8 cellular contexts compared by ENCODE assay signal in the genomic region with DNA sequence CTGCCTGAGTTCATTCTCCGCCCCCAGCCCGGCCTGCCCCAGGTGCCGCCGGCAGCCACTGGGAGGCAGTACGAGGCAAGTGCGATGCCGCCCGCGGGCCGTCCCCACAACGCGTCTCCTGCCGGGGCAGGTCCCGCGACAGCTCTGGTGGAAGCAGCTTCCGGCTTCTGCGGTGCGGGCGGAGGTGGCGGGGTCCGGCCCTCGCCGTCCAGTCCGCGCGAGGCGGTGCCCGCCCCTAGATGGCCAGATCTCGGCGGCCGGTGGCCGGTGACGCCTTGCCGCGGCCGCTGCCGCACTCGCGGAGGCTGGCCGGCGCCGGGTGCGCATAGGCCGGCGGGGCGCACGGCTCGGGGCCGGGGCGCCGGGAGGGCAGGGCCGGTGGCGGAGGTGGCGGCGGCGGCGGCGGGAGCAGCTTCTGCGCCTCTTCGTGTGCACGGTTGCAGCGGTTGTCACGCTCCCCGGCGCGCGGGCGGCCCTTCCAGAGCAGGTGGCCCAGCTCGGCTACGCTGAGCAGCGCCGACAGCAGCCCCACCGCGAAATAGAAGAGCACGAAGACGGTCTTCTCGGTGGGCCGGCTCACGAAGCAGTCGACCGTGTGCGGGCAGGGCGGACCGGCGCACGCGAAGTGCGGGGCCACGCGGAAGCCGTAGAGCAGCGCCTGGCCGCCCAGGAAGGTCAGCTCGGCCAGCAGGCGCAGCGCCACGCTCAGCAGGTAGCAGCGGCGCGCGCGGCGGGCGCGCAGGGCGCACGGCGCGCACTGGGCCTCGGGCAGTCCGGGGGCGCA. TPM values are rescaled to one million over a fixed set of nuclear protein-coding genes. Genes with fewer than 3 reads are reported as not detected.
DNase-seq lines count a peak whose midpoint lies in the region; ATAC-seq and TF ChIP-seq lines count a peak whose summit lies in the region.

No MANE protein-coding gene starts in this region.

- H3K9me3 ChIP-seq in right atrium auricular region: no peaks in the 10 kb centered on the region

- H3K4me3 ChIP-seq in right atrium auricular region: peak overlapping the region; percentile 36 to 57
- H3K4me3 ChIP-seq in skin epidermis: peak overlapping the region; percentile 38 to 60 (median 49)

- H3K4me1 ChIP-seq in right atrium auricular region: peaks cover 0 to 14% of the 10 kb centered on the region in 2 donors

- no peak overlapping the region for H3K27ac Mint-ChIP-seq in activated naive CD8-positive, alpha-beta T cell

- H3K4me1 Mint-ChIP-seq in activated naive CD8-positive, alpha-beta T cell (ENCODE audit: low read depth): peaks cover 12% of the 10 kb centered on the region

- no peak overlapping the region for H3K27ac ChIP-seq in right atrium auricular region
- peak overlapping the region in 7 of 21 experiments; percentile 4 to 55 (median 47) for H3K27ac ChIP-seq in skin epidermis

- DNase-seq in COLO668 (lab: John Stamatoyannopoulos, UW; ENCODE audit: unreplicated experiment) (peak; percentile 62), GM20000 (ENCODE audit: low spot score) (peak; percentile 95), KG1 (lab: John Stamatoyannopoulos, UW) (peak; percentile 61), SKM-1 treated with dmso at 0.1 percent for 144 hours (lab: John Stamatoyannopoulos, UW; ENCODE audit: unreplicated experiment) (peak; percentile 79), right atrium auricular region (ENCODE audit: low spot score) (no peak)

- no peaks in the 10 kb centered on the region for H3K36me3 ChIP-seq in right atrium auricular region

- no peaks in the 10 kb centered on the region for H3K9me3 Mint-ChIP-seq in activated naive CD8-positive, alpha-beta T cell (ENCODE audit: low read depth)

- peaks cover 1% of the 10 kb centered on the region for H3K27me3 Mint-ChIP-seq in activated naive CD8-positive, alpha-beta T cell

- ATAC-seq in HG02973 (IDR thresholded peaks at IDR 0.05; ENCODE audit: unreplicated experiment): no peak

- no peaks in the 10 kb centered on the region for H3K27me3 ChIP-seq in right atrium auricular region

- no peaks in the 10 kb centered on the region for H3K36me3 Mint-ChIP-seq in activated naive CD8-positive, alpha-beta T cell

- peak; percentile 86 for TF ChIP-seq CTCF in GM20000 (IDR thresholded peaks at IDR 0.05; ENCODE audit: extremely low read depth, missing control alignments)
- TF ChIP-seq CTCF in right atrium auricular region (IDR thresholded peaks at IDR 0.05): peak; percentile 30 to 65

- H3K4me3 Mint-ChIP-seq in activated naive CD8-positive, alpha-beta T cell: peak overlapping the region; percentile 69

RNA-seq across cellular contexts. Expression of gene GJD3, which starts 1.6 kb away (rescaled TPM):
- total RNA-seq in right atrium auricular region: 1 to 10 TPM in 1 of 2 donors, not detected in 1; 1.6 TPM

RNA-seq across cellular contexts. Expression of gene RARA, which starts 53.9 kb away (rescaled TPM):
- total RNA-seq in right atrium auricular region: 10 to 100 TPM; 28.5 to 51.7 TPM

RNA-seq across cellular contexts. Expression of gene TOP2A, which starts 54.8 kb away (rescaled TPM):
- 1 to 10 TPM in 1 of 2 donors, under 1 TPM in 1; 0.31 to 3.7 TPM for total RNA-seq in right atrium auricular region
